In the genomic region with DNA sequence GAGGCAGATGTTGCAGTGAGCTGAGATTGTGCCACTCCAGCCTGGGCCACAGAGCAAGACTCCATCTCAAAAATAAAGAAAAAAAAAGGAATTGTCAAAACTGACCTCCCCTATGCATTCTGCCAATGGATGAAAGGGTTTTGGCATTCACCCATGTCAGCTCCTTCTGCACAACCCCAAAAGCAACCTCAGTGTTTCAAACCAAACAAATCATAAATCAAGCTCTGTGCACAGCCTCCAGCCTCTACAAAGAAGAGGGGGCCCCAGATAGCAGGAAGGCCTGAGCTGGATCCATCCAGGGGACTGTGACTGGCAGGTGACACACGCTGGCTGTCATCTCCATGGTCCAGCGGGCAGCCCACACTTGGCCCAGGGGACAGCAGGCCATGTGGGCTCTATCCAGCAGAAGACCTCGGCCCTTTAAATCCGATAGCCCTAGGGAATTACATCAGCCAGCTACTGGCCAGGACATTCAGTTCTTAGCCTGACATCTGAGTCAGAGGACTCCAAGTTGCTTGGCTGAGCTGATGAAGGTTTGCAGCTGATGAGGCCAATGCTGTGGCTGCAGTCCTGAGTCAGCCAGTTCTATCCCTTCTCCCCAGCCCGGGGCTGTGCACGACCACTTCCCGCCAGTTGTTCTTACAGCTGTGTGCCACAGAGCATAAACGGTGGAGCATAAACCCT, we compare ENCODE assay signal across 8 cellular contexts. TPM values are rescaled to one million over a fixed set of nuclear protein-coding genes. Genes with fewer than 3 reads are reported as not detected.
DNase-seq lines count a peak whose midpoint lies in the region; ATAC-seq and TF ChIP-seq lines count a peak whose summit lies in the region.
"Had no signal": no experiment of that assay in that cellular context is flagged by ENCODE, and none has a peak within 500 bp of the region (broad histone marks: within the 10 kb centered on the region; RNA-seq: fewer than 3 reads in every experiment).

No MANE protein-coding gene starts in this region.

- H3K36me3 ChIP-seq in mesodermal cell (ENCODE audit: control insufficient read depth, insufficient read depth, low read length) (no peaks in the 10 kb centered on the region), uterus (no peaks in the 10 kb centered on the region)

- H3K9me3 ChIP-seq in mesodermal cell (ENCODE audit: control insufficient read depth, low read length) = peaks cover 5% of the 10 kb centered on the region
- no peaks in the 10 kb centered on the region for H3K9me3 ChIP-seq in uterus

- 82 to 100% methylated on average over 8 of the region's 8 CpGs for WGBS in mesodermal cell (ENCODE audit: insufficient coverage in 2 of 2), 2 experiments

- DNase-seq in NCI-H226 (peak; percentile 76), epithelial cell of esophagus (ENCODE audit: low read depth) (peak; percentile 78), uterus (peak; percentile 85 to 92), cerebellar cortex (ENCODE audit: low spot score) (no peak)
- DNase-seq in activated CD4-positive, alpha-beta T cell treated with anti-CD3 and anti-CD28 coated beads for 48 hours = no peak
- DNase-seq: activated naive CD4-positive, alpha-beta T cell treated with Interleukin-2 at 50 U/mL for 16 hours had no signal

- H3K27me3 ChIP-seq in uterus = no peaks in the 10 kb centered on the region

- H3K4me3 ChIP-seq in epithelial cell of esophagus (ENCODE audit: low read length) = no peak overlapping the region
- no peak overlapping the region for H3K4me3 ChIP-seq in mesodermal cell (ENCODE audit: extremely low read depth, insufficient read depth, low read length, poor library complexity, severe bottlenecking)
- H3K4me3 ChIP-seq in uterus = no peak overlapping the region

- intact Hi-C loops in uterus (cut with DNase I; ENCODE audit: low total_unique reads) = loop anchor here (10.0 kb wide), 1 partner anchor 153 kb away; no protein-coding TSS in a partner anchor

- TF ChIP-seq POLR2A in uterus (IDR thresholded peaks at IDR 0.05) = no peak

- peak overlapping the region; percentile 41 for H3K27ac ChIP-seq in mesodermal cell (ENCODE audit: low read depth, low read length, severe bottlenecking)
- H3K27ac ChIP-seq in uterus = peak overlapping the region; percentile 80 to 93

- no peak for TF ChIP-seq CTCF in epithelial cell of esophagus (IDR thresholded peaks at IDR 0.05; ENCODE audit: insufficient read depth, low read depth, low read length, missing control alignments)
- TF ChIP-seq CTCF in uterus (IDR thresholded peaks at IDR 0.05) = no peak

- ATAC-seq in HG02885 (IDR thresholded peaks at IDR 0.05; ENCODE audit: poor library complexity, unreplicated experiment) = no peak

- peaks cover 3% of the 10 kb centered on the region for H3K4me1 ChIP-seq in mesodermal cell (ENCODE audit: control insufficient read depth, insufficient read depth, low read length, poor library complexity, severe bottlenecking)
- peaks cover 14 to 15% of the 10 kb centered on the region in 2 donors for H3K4me1 ChIP-seq in uterus

RNA-seq across cellular contexts. Expression of gene FIGNL1, which starts 52.0 kb away (rescaled TPM):
- 11.7 TPM for polyA plus RNA-seq in mesodermal cell (2013, experiment 1 of 2)
- polyA plus RNA-seq in mesodermal cell (2013, experiment 2 of 2) = 11.6 TPM
- total RNA-seq in uterus = 10 to 100 TPM; 14.2 to 48.2 (median 16.4) TPM

Comparison
In these comparisons a context has a peak if more than half of its experiments do, and no peak if none do; other contexts are left out.
1. DNase-seq: peak in NCI-H226 (single experiment), epithelial cell of esophagus (single experiment) and uterus (2 of 2); none in activated CD4-positive, alpha-beta T cell treated with anti-CD3 and anti-CD28 coated beads for 48 hours (single experiment) and cerebellar cortex (single experiment).